1 cellular context compared by ENCODE assay signal in the genomic region with DNA sequence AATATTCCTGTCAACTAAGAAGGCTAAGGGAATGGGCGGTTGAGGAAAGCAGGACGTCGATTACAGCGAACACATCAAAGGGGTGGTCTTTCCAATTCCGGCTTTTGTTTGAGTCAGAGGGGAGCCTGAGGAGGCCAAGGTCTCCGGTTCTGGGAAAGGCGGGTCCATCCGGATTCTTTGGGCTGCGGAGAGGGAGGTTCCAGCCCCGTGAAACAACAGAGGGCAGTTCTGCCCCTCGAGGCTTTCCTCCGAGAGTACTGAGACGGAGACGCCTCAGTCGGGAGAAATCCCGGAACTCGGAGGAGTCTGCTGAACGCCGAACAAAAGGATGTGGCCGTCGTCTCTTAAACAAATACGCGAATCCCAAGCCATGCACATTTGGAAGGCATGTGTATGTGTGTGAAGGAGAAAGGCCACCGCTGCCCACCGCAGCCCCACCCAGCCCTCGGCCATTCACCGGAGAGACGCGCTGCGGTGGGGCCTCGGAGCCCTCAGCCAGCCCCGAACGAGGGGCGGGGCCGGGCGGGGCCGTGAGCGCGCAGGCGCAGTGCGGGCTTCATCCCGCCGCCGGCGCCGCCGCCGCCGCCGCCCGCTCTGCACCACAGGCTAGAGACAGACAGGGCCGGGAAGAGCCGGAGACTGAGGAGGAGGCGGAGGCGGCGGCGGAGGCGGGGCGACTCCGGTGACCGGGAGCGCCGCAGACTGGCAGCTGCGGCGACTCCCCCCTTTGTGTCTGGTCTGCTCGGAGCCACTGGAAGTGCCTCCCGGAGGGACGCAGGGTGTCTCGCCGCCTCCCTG.
TF ChIP-seq lines count a peak whose summit lies in the region.

A gene (plus strand): TSS at position 717 of the 798 bp plus-strand sequence. CDS start 1,148 bp downstream, outside the sequence.

TF ChIP-seq in GM12878, 131 proteins besides CTCF, POLR2A, EP300 and RAD21 (continued from another document):
- TF ChIP-seq, protein P1, sequence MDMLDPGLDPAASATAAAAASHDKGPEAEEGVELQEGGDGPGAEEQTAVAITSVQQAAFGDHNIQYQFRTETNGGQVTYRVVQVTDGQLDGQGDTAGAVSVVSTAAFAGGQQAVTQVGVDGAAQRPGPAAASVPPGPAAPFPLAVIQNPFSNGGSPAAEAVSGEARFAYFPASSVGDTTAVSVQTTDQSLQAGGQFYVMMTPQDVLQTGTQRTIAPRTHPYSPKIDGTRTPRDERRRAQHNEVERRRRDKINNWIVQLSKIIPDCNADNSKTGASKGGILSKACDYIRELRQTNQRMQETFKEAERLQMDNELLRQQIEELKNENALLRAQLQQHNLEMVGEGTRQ (IDR thresholded peaks at IDR 0.05; ENCODE audit: borderline replicate concordance, low read depth, low read length): no peak
- TF ChIP-seq, protein P2, sequence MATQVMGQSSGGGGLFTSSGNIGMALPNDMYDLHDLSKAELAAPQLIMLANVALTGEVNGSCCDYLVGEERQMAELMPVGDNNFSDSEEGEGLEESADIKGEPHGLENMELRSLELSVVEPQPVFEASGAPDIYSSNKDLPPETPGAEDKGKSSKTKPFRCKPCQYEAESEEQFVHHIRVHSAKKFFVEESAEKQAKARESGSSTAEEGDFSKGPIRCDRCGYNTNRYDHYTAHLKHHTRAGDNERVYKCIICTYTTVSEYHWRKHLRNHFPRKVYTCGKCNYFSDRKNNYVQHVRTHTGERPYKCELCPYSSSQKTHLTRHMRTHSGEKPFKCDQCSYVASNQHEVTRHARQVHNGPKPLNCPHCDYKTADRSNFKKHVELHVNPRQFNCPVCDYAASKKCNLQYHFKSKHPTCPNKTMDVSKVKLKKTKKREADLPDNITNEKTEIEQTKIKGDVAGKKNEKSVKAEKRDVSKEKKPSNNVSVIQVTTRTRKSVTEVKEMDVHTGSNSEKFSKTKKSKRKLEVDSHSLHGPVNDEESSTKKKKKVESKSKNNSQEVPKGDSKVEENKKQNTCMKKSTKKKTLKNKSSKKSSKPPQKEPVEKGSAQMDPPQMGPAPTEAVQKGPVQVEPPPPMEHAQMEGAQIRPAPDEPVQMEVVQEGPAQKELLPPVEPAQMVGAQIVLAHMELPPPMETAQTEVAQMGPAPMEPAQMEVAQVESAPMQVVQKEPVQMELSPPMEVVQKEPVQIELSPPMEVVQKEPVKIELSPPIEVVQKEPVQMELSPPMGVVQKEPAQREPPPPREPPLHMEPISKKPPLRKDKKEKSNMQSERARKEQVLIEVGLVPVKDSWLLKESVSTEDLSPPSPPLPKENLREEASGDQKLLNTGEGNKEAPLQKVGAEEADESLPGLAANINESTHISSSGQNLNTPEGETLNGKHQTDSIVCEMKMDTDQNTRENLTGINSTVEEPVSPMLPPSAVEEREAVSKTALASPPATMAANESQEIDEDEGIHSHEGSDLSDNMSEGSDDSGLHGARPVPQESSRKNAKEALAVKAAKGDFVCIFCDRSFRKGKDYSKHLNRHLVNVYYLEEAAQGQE (IDR thresholded peaks at IDR 0.05; ENCODE audit: low read depth, low read length): no peak
- TF ChIP-seq, protein P3, sequence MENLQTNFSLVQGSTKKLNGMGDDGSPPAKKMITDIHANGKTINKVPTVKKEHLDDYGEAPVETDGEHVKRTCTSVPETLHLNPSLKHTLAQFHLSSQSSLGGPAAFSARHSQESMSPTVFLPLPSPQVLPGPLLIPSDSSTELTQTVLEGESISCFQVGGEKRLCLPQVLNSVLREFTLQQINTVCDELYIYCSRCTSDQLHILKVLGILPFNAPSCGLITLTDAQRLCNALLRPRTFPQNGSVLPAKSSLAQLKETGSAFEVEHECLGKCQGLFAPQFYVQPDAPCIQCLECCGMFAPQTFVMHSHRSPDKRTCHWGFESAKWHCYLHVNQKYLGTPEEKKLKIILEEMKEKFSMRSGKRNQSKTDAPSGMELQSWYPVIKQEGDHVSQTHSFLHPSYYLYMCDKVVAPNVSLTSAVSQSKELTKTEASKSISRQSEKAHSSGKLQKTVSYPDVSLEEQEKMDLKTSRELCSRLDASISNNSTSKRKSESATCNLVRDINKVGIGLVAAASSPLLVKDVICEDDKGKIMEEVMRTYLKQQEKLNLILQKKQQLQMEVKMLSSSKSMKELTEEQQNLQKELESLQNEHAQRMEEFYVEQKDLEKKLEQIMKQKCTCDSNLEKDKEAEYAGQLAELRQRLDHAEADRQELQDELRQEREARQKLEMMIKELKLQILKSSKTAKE (IDR thresholded peaks at IDR 0.05; ENCODE audit: low read depth, poor library complexity, severe bottlenecking): no peak
- no peak for TF ChIP-seq ZNF207 (IDR thresholded peaks at IDR 0.05; ENCODE audit: borderline replicate concordance)
- TF ChIP-seq, protein P4, sequence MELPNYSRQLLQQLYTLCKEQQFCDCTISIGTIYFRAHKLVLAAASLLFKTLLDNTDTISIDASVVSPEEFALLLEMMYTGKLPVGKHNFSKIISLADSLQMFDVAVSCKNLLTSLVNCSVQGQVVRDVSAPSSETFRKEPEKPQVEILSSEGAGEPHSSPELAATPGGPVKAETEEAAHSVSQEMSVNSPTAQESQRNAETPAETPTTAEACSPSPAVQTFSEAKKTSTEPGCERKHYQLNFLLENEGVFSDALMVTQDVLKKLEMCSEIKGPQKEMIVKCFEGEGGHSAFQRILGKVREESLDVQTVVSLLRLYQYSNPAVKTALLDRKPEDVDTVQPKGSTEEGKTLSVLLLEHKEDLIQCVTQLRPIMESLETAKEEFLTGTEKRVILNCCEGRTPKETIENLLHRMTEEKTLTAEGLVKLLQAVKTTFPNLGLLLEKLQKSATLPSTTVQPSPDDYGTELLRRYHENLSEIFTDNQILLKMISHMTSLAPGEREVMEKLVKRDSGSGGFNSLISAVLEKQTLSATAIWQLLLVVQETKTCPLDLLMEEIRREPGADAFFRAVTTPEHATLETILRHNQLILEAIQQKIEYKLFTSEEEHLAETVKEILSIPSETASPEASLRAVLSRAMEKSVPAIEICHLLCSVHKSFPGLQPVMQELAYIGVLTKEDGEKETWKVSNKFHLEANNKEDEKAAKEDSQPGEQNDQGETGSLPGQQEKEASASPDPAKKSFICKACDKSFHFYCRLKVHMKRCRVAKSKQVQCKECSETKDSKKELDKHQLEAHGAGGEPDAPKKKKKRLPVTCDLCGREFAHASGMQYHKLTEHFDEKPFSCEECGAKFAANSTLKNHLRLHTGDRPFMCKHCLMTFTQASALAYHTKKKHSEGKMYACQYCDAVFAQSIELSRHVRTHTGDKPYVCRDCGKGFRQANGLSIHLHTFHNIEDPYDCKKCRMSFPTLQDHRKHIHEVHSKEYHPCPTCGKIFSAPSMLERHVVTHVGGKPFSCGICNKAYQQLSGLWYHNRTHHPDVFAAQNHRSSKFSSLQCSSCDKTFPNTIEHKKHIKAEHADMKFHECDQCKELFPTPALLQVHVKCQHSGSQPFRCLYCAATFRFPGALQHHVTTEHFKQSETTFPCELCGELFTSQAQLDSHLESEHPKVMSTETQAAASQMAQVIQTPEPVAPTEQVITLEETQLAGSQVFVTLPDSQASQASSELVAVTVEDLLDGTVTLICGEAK (IDR thresholded peaks at IDR 0.05; ENCODE audit: borderline replicate concordance): no peak
- TF ChIP-seq SMARCA5 (IDR thresholded peaks at IDR 0.05): peak; percentile 63; the same call in 1 of the 2 replicates
